20 cellular contexts compared by ENCODE assay signal in genomic region chr1:172887162-172887561, GRCh38.
DNase-seq lines count a peak whose midpoint lies in the region; ATAC-seq, FAIRE-seq and TF ChIP-seq lines count a peak whose summit lies in the region.
"Had no signal": no experiment of that assay in that cellular context is flagged by ENCODE, and none has a peak within 500 bp of the region (broad histone marks: within the 10 kb centered on the region; RNA-seq: fewer than 3 reads in every experiment).

No MANE protein-coding gene starts in this region.

- ATAC-seq in K562 (no peak), mucosa of descending colon (peak; percentile 50)
- ATAC-seq in CD8-positive, alpha-beta T cell = no peak
- ATAC-seq: GM12878, HepG2 had no signal

- H3K79me2 ChIP-seq in K562 (ENCODE audit: control insufficient read depth, insufficient read depth, low read length) = no peaks in the 10 kb centered on the region

- H3K4me1 ChIP-seq in K562 (replicated peaks in 1 of 2; ENCODE audit: control insufficient read depth in 2 of 2, insufficient read depth in 2 of 2, low read length in 2 of 2) (no peaks in the 10 kb centered on the region; a peak in 1 of 5 replicates), mucosa of descending colon (ENCODE audit: low read depth) (no peaks in the 10 kb centered on the region)
- peaks cover 8% of the 10 kb centered on the region for H3K4me1 ChIP-seq in CD8-positive, alpha-beta T cell (ENCODE audit: insufficient read depth, low read length)

- H3K27me3 Mint-ChIP-seq in CD8-positive, alpha-beta T cell (ENCODE audit: low read depth) = no peaks in the 10 kb centered on the region

- H3K36me3 ChIP-seq in K562 (ENCODE audit: control insufficient read depth, insufficient read depth, low read length) (no peaks in the 10 kb centered on the region), mucosa of descending colon (ENCODE audit: low read depth) (no peaks in the 10 kb centered on the region)
- no peaks in the 10 kb centered on the region for H3K36me3 ChIP-seq in CD8-positive, alpha-beta T cell (ENCODE audit: insufficient read depth, low read length)

- H3K4me3 ChIP-seq in K562 (no peak overlapping the region), mucosa of descending colon (no peak overlapping the region)
- no peak overlapping the region for H3K4me3 ChIP-seq in CD8-positive, alpha-beta T cell (ENCODE audit: low read depth, low read length)
- H3K4me3 ChIP-seq: GM12878, GM23248 had no signal

- no peak overlapping the region for H2AFZ ChIP-seq in K562 (ENCODE audit: low read depth, low read length)
- H2AFZ ChIP-seq: GM23248 had no signal

- TF ChIP-seq CTCF in K562 (IDR thresholded peaks at IDR 0.05 in 2 of 3, conservative IDR thresholded peaks at IDR 0.05 in 1 of 3; ENCODE audit: insufficient read depth in 2 of 3, low read depth in 1 of 3, low read length in 3 of 3) = no peak
- TF ChIP-seq CTCF in mucosa of descending colon (IDR thresholded peaks at IDR 0.05) = no peak
- TF ChIP-seq CTCF in CD8-positive, alpha-beta T cell (IDR thresholded peaks at IDR 0.05) = no peak

- no peaks in the 10 kb centered on the region for H3K27me3 ChIP-seq in K562 (ENCODE audit: control insufficient read depth in 2 of 2, insufficient read depth in 2 of 2, low read length in 2 of 2)
- no peaks in the 10 kb centered on the region for H3K27me3 ChIP-seq in CD8-positive, alpha-beta T cell (ENCODE audit: insufficient read depth, low read length)

- peaks cover 12% of the 10 kb centered on the region for H3K4me1 Mint-ChIP-seq in CD8-positive, alpha-beta T cell (ENCODE audit: low read depth)

- H3K36me3 Mint-ChIP-seq in CD8-positive, alpha-beta T cell = no peaks in the 10 kb centered on the region
- H3K36me3 Mint-ChIP-seq: CD4-positive, alpha-beta memory T cell had no signal

- peaks cover 3% of the 10 kb centered on the region for H3K9me3 Mint-ChIP-seq in CD8-positive, alpha-beta T cell

- no peak overlapping the region for H3K27ac ChIP-seq in K562 (ENCODE audit: extremely low read depth, low read depth, low read length)
- H3K27ac ChIP-seq in CD8-positive, alpha-beta T cell (ENCODE audit: low read depth, low read length) = no peak overlapping the region
- H3K27ac ChIP-seq: 22Rv1, GM23248 had no signal

- in situ Hi-C loops in K562 (cut with MboI) = no loop called here

- H3K9me1 ChIP-seq in K562 (ENCODE audit: control insufficient read depth, insufficient read depth, low read length) = no peaks in the 10 kb centered on the region

- CTCF ChIA-PET in K562 (lab: Yijun Ruan, JAX; ENCODE audit: low intra/inter-chr PET ratio) = no interaction called here
- CTCF ChIA-PET in CD8-positive, alpha-beta T cell (lab: Charles Lee) = no interaction called here

- TF ChIP-seq POLR2A in K562 (conservative IDR thresholded peaks at IDR 0.05) = no peak

- POLR2A ChIA-PET in K562 (lab: Yijun Ruan, JAX) = interaction anchor here (0.5 kb wide), 1 partner anchor 1867 kb away, joined by 3 read pairs; no protein-coding TSS in a partner anchor
- POLR2A ChIA-PET in CD8-positive, alpha-beta T cell (lab: Charles Lee) = no interaction called here

- no peak for FAIRE-seq in K562 (lab: Jason Lieb, UNC)
- FAIRE-seq: GM12878, GM18507, H54, HepG2, HTR-8/SVneo had no signal

- H3K4me3 Mint-ChIP-seq in CD8-positive, alpha-beta T cell = no peak overlapping the region
- H3K4me3 Mint-ChIP-seq: B cell; CD4-positive, alpha-beta memory T cell had no signal

- no peak for TF ChIP-seq RAD21 in K562 (CRISPR knock-in tag; conservative IDR thresholded peaks at IDR 0.05 in 1 of 2, IDR thresholded peaks at IDR 0.05 in 1 of 2)

- BruUV-seq in K562 (replicated peaks; lab: Mats Ljungman, UMichigan) = no TSS peak

- no peak; the same call in 1 of the 2 replicates for TF ChIP-seq EP300 in K562 (IDR thresholded peaks at IDR 0.05; ENCODE audit: low read length)

- DNase-seq in DMS53 (lab: John Stamatoyannopoulos, UW) = peak; percentile 9
- no peak for DNase-seq in DMS53 treated with DMSO at 0.1 percent for 48 hours (lab: John Stamatoyannopoulos, UW; ENCODE audit: unreplicated experiment)
- no peak for DNase-seq in K562 (ENCODE audit: extremely low read depth in 1 of 4, low spot score in 3 of 4)
- no peak for DNase-seq in mucosa of descending colon
- no peak for DNase-seq in T-helper 1 cell
- no peak for DNase-seq in NCI-H2107 treated with DMSO at 0.1 percent for 48 hours (lab: John Stamatoyannopoulos, UW; ENCODE audit: unreplicated experiment)
- DNase-seq in CD8-positive, alpha-beta T cell = no peak
- DNase-seq: ACHN; C1 segment of cervical spinal cord; CD4-positive, alpha-beta memory T cell; COR-L47; GM23248; Karpas-422 had no signal

- no peak overlapping the region for H3K9ac ChIP-seq in K562 (ENCODE audit: insufficient read depth in 1 of 2, low read depth in 2 of 2, low read length in 2 of 2)
- H3K9ac ChIP-seq: GM23248 had no signal

- WGBS in K562 (ENCODE audit: insufficient coverage, low coverage, missing lambda C conversion rate) = 0% methylated on average over 1 of the region's 1 CpG

- no peaks in the 10 kb centered on the region for H4K20me1 ChIP-seq in K562 (replicated peaks; ENCODE audit: control insufficient read depth, insufficient read depth, low read length)

- intact Hi-C loops in K562 (cut with micrococcal nuclease) (no loop called here), mucosa of descending colon (cut with DNase I, micrococcal nuclease) (no loop called here)
- intact Hi-C loops in CD8-positive, alpha-beta T cell (cut with DNase I, micrococcal nuclease) = no loop called here

- no peak overlapping the region for H3K4me2 ChIP-seq in K562 (ENCODE audit: insufficient read depth, low read length)

- no peaks in the 10 kb centered on the region for H3K9me3 ChIP-seq in K562 (replicated peaks; ENCODE audit: control insufficient read depth, insufficient read depth, low read depth, low read length)
- H3K9me3 ChIP-seq in mucosa of descending colon = no peaks in the 10 kb centered on the region
- H3K9me3 ChIP-seq in CD8-positive, alpha-beta T cell (ENCODE audit: low read length) = no peaks in the 10 kb centered on the region

- H3K27ac Mint-ChIP-seq in CD8-positive, alpha-beta T cell = no peak overlapping the region
- H3K27ac Mint-ChIP-seq: B cell; CD4-positive, alpha-beta memory T cell had no signal

TF ChIP-seq in K562, 482 proteins besides CTCF, POLR2A, EP300 and RAD21:
- TF ChIP-seq FOSL1 (tag; conservative IDR thresholded peaks at IDR 0.05) (peak; percentile 87), ARID1B (IDR thresholded peaks at IDR 0.05) (peak; percentile 52; the same call in 1 of the 2 replicates), GABPB1 (CRISPR knock-in tag; IDR thresholded peaks at IDR 0.05) (no peak), CBFA2T3 (IDR thresholded peaks at IDR 0.05) (no peak), TCF3 (CRISPR knock-in tag; IDR thresholded peaks at IDR 0.05) (peak; percentile 46; the same call in 1 of the 2 replicates), JUND (IDR thresholded peaks at IDR 0.05; ENCODE audit: borderline replicate concordance, low read depth, low read length) (peak; percentile 66), JUND (tag; IDR thresholded peaks at IDR 0.05; ENCODE audit: borderline replicate concordance, low read depth, low read length) (peak; percentile 41; the same call in 1 of the 3 replicates), HMG20A (CRISPR knock-in tag; conservative IDR thresholded peaks at IDR 0.05) (no peak), NCOR1 (IDR thresholded peaks at IDR 0.05) (no peak), FOXA3 (CRISPR knock-in tag; conservative IDR thresholded peaks at IDR 0.05 in 1 of 2, IDR thresholded peaks at IDR 0.05 in 1 of 2) (peak; percentile 18 to 95; a peak in 2 of 4 replicates)
TF ChIP-seq in K562: peak in this region for 5.
